ENCODE assay signal across 1 cellular context in genomic region chr12:25958254-25959068, GRCh38.
TF ChIP-seq lines count a peak whose summit lies in the region.

A gene with protein sequence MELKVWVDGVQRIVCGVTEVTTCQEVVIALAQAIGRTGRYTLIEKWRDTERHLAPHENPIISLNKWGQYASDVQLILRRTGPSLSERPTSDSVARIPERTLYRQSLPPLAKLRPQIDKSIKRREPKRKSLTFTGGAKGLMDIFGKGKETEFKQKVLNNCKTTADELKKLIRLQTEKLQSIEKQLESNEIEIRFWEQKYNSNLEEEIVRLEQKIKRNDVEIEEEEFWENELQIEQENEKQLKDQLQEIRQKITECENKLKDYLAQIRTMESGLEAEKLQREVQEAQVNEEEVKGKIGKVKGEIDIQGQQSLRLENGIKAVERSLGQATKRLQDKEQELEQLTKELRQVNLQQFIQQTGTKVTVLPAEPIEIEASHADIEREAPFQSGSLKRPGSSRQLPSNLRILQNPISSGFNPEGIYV (plus strand): TSS chr12:25958682. CDS start chr12:26055344, 96,662 bp downstream.

TF ChIP-seq in HepG2, 621 proteins besides CTCF, POLR2A, EP300 and RAD21 (continued from another document and continues in another):
- TF ChIP-seq PRDM4 (CRISPR knock-in tag; IDR thresholded peaks at IDR 0.05; ENCODE audit: borderline replicate concordance) (no peak), TOPORS (CRISPR knock-in tag; IDR thresholded peaks at IDR 0.05) (no peak), SPEN (CRISPR knock-in tag; IDR thresholded peaks at IDR 0.05; ENCODE audit: low read depth) (peak; percentile 26; the same call in 1 of the 2 replicates), ZNF530 (CRISPR knock-in tag; IDR thresholded peaks at IDR 0.05; ENCODE audit: low read depth) (no peak), TRIM24 (CRISPR knock-in tag; IDR thresholded peaks at IDR 0.05) (no peak), SP2 (CRISPR knock-in tag; IDR thresholded peaks at IDR 0.05) (no peak), ZNF775 (CRISPR knock-in tag; IDR thresholded peaks at IDR 0.05; ENCODE audit: borderline replicate concordance) (no peak), ZNF850 (CRISPR knock-in tag; conservative IDR thresholded peaks at IDR 0.05) (no peak), ZNF468 (CRISPR knock-in tag; IDR thresholded peaks at IDR 0.05) (no peak), HNRNPUL1 (IDR thresholded peaks at IDR 0.05; ENCODE audit: low read depth, low read length) (no peak), ZBTB49 (CRISPR knock-in tag; IDR thresholded peaks at IDR 0.05; ENCODE audit: borderline replicate concordance) (no peak), ZNF124 (CRISPR knock-in tag; IDR thresholded peaks at IDR 0.05) (no peak), GTF3A (CRISPR knock-in tag; conservative IDR thresholded peaks at IDR 0.05) (no peak), MIXL1 (CRISPR knock-in tag; IDR thresholded peaks at IDR 0.05) (no peak), PRPF4 (IDR thresholded peaks at IDR 0.05; ENCODE audit: low read depth, low read length, poor library complexity, severe bottlenecking) (no peak), ZFP37 (CRISPR knock-in tag; IDR thresholded peaks at IDR 0.05; ENCODE audit: borderline replicate concordance) (no peak), HNRNPK (IDR thresholded peaks at IDR 0.05; ENCODE audit: low read depth, low read length, poor library complexity, severe bottlenecking) (no peak), IKZF5 (CRISPR knock-in tag; IDR thresholded peaks at IDR 0.05) (no peak), HNRNPH1 (optimal IDR thresholded peaks at IDR 0.05; ENCODE audit: low read depth, low read length) (no peak), ZNF431 (CRISPR knock-in tag; IDR thresholded peaks at IDR 0.05; ENCODE audit: borderline replicate concordance, low read depth) (no peak), ZBTB20 (CRISPR knock-in tag; IDR thresholded peaks at IDR 0.05; ENCODE audit: borderline replicate concordance, low read depth) (no peak), SMARCE1 (IDR thresholded peaks at IDR 0.05; ENCODE audit: borderline replicate concordance) (no peak), NR2F2 (IDR thresholded peaks at IDR 0.05; ENCODE audit: borderline replicate concordance, low read depth) (no peak), ZSCAN30 (CRISPR knock-in tag; IDR thresholded peaks at IDR 0.05) (no peak), BRD4 (CRISPR knock-in tag; IDR thresholded peaks at IDR 0.05) (no peak), TFDP1 (CRISPR knock-in tag; IDR thresholded peaks at IDR 0.05; ENCODE audit: borderline replicate concordance) (0 out of 2 replicates have a peak, but pooled peaks have one; percentile 31), RBFOX2 (IDR thresholded peaks at IDR 0.05; ENCODE audit: low read depth, low read length) (peak; percentile 29; the same call in 1 of the 2 replicates), ARID3A (IDR thresholded peaks at IDR 0.05; ENCODE audit: low read depth, low read length) (no peak), ISL2 (CRISPR knock-in tag; IDR thresholded peaks at IDR 0.05) (no peak), ZFY (CRISPR knock-in tag; IDR thresholded peaks at IDR 0.05) (peak; percentile 45; the same call in 1 of the 2 replicates), TMF1 (CRISPR knock-in tag; IDR thresholded peaks at IDR 0.05; ENCODE audit: low read depth) (peak; percentile 84; the same call in 1 of the 2 replicates), BORCS8-MEF2B (CRISPR knock-in tag; IDR thresholded peaks at IDR 0.05) (peak; percentile 58; the same call in 1 of the 2 replicates), ZFYVE20 (CRISPR knock-in tag; IDR thresholded peaks at IDR 0.05; ENCODE audit: borderline replicate concordance, low read depth) (no peak), ZNF777 (CRISPR knock-in tag; IDR thresholded peaks at IDR 0.05) (peak; percentile 49; the same call in 1 of the 2 replicates), MTA3 (CRISPR knock-in tag; IDR thresholded peaks at IDR 0.05) (no peak), ZNF652 (CRISPR knock-in tag; IDR thresholded peaks at IDR 0.05; ENCODE audit: borderline replicate concordance, low read depth) (no peak), SRF (IDR thresholded peaks at IDR 0.05; ENCODE audit: low read depth, low read length) (no peak)
- TF ChIP-seq, protein P1, sequence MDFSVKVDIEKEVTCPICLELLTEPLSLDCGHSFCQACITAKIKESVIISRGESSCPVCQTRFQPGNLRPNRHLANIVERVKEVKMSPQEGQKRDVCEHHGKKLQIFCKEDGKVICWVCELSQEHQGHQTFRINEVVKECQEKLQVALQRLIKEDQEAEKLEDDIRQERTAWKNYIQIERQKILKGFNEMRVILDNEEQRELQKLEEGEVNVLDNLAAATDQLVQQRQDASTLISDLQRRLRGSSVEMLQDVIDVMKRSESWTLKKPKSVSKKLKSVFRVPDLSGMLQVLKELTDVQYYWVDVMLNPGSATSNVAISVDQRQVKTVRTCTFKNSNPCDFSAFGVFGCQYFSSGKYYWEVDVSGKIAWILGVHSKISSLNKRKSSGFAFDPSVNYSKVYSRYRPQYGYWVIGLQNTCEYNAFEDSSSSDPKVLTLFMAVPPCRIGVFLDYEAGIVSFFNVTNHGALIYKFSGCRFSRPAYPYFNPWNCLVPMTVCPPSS (IDR thresholded peaks at IDR 0.05): no peak
- TF ChIP-seq, protein P2, sequence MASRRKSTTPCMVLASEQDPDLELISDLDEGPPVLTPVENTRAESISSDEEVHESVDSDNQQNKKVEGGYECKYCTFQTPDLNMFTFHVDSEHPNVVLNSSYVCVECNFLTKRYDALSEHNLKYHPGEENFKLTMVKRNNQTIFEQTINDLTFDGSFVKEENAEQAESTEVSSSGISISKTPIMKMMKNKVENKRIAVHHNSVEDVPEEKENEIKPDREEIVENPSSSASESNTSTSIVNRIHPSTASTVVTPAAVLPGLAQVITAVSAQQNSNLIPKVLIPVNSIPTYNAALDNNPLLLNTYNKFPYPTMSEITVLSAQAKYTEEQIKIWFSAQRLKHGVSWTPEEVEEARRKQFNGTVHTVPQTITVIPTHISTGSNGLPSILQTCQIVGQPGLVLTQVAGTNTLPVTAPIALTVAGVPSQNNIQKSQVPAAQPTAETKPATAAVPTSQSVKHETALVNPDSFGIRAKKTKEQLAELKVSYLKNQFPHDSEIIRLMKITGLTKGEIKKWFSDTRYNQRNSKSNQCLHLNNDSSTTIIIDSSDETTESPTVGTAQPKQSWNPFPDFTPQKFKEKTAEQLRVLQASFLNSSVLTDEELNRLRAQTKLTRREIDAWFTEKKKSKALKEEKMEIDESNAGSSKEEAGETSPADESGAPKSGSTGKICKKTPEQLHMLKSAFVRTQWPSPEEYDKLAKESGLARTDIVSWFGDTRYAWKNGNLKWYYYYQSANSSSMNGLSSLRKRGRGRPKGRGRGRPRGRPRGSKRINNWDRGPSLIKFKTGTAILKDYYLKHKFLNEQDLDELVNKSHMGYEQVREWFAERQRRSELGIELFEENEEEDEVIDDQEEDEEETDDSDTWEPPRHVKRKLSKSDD (CRISPR knock-in tag; IDR thresholded peaks at IDR 0.05; ENCODE audit: low read depth): 0 out of 2 replicates have a peak, but pooled peaks have one; percentile 28
- TF ChIP-seq, protein P3, sequence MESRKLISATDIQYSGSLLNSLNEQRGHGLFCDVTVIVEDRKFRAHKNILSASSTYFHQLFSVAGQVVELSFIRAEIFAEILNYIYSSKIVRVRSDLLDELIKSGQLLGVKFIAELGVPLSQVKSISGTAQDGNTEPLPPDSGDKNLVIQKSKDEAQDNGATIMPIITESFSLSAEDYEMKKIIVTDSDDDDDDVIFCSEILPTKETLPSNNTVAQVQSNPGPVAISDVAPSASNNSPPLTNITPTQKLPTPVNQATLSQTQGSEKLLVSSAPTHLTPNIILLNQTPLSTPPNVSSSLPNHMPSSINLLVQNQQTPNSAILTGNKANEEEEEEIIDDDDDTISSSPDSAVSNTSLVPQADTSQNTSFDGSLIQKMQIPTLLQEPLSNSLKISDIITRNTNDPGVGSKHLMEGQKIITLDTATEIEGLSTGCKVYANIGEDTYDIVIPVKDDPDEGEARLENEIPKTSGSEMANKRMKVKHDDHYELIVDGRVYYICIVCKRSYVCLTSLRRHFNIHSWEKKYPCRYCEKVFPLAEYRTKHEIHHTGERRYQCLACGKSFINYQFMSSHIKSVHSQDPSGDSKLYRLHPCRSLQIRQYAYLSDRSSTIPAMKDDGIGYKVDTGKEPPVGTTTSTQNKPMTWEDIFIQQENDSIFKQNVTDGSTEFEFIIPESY (CRISPR knock-in tag; IDR thresholded peaks at IDR 0.05): no peak
- TF ChIP-seq, protein P4, sequence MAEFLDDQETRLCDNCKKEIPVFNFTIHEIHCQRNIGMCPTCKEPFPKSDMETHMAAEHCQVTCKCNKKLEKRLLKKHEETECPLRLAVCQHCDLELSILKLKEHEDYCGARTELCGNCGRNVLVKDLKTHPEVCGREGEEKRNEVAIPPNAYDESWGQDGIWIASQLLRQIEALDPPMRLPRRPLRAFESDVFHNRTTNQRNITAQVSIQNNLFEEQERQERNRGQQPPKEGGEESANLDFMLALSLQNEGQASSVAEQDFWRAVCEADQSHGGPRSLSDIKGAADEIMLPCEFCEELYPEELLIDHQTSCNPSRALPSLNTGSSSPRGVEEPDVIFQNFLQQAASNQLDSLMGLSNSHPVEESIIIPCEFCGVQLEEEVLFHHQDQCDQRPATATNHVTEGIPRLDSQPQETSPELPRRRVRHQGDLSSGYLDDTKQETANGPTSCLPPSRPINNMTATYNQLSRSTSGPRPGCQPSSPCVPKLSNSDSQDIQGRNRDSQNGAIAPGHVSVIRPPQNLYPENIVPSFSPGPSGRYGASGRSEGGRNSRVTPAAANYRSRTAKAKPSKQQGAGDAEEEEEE (CRISPR knock-in tag; IDR thresholded peaks at IDR 0.05; ENCODE audit: borderline replicate concordance): no peak
- TF ChIP-seq, protein P5, sequence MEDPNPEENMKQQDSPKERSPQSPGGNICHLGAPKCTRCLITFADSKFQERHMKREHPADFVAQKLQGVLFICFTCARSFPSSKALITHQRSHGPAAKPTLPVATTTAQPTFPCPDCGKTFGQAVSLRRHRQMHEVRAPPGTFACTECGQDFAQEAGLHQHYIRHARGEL (CRISPR knock-in tag; IDR thresholded peaks at IDR 0.05): no peak
- TF ChIP-seq, protein P6, sequence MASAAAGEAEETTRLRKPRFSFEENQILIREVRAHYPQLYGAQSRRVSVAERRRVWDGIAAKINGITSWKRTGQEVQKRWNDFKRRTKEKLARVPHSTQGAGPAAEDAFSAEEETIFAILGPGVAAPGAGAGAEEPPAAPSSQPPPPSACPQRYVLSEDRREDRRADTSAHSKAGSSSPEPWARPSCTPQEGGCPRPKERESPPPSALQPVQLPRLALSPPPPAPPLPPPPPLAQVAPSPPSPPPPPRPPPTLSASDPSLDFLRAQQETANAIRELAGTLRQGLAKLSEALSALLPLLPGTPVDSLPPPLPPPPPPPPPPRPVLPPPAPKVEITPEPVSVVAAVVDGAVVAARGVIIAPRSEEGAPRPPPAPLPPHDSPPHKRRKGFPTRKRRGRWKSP (CRISPR knock-in tag; IDR thresholded peaks at IDR 0.05): no peak
